In genomic region chr5:82165740-82166530, GRCh38 we compare ENCODE assay signal across 8 cellular contexts.
DNase-seq lines count a peak whose midpoint lies in the region; ATAC-seq, FAIRE-seq and TF ChIP-seq lines count a peak whose summit lies in the region.

No MANE protein-coding gene starts in this region.

- peak; percentile 95 for ATAC-seq in HG03280 (IDR thresholded peaks at IDR 0.05; ENCODE audit: unreplicated experiment)

- H3K4me3 ChIP-seq in WI38 (ENCODE audit: low read depth, low read length) (no peak overlapping the region), epithelial cell of proximal tubule (ENCODE audit: low read depth, low read length) (no peak overlapping the region)

- FAIRE-seq in GM19239 (lab: Jason Lieb, UNC) (peak; percentile 79), urothelium cell line (lab: Jason Lieb, UNC) (no peak)

- DNase-seq in D341Med (ENCODE audit: low spot score) (peak; percentile 72), GM19239 (ENCODE audit: insufficient read length, low spot score) (peak; percentile 19), NCI-H2227 treated with DMSO at 0.1 percent for 48 hours (lab: John Stamatoyannopoulos, UW) (peak; percentile 30), epithelial cell of proximal tubule (ENCODE audit: low read depth) (peak; percentile 88), middle frontal gyrus (ENCODE audit: extremely low spot score, low spot score) (peak; percentile 76), urothelium cell line (ENCODE audit: low spot score) (peak; percentile 62)

- TF ChIP-seq CTCF in WI38 (IDR thresholded peaks at IDR 0.05; ENCODE audit: low read depth, low read length) (peak; percentile 66), epithelial cell of proximal tubule (conservative IDR thresholded peaks at IDR 0.05; ENCODE audit: low read depth, low read length) (peak; percentile 86)

Comparison
In these comparisons a context has a peak if more than half of its experiments do, and no peak if none do; other contexts are left out.
1. DNase-seq: peak in every context shown above with its lines; median percentile 88 in epithelial cell of proximal tubule; 76 in middle frontal gyrus; 72 in D341Med; 62 in urothelium cell line; 30 in NCI-H2227 treated with DMSO at 0.1 percent for 48 hours; 19 in GM19239.